ENCODE assay signal across 15 cellular contexts in genomic region chr3:151599103-151599672, GRCh38.
DNase-seq lines count a peak whose midpoint lies in the region; ATAC-seq and TF ChIP-seq lines count a peak whose summit lies in the region.
"Had no signal": no experiment of that assay in that cellular context is flagged by ENCODE, and none has a peak within 500 bp of the region (broad histone marks: within the 10 kb centered on the region; RNA-seq: fewer than 3 reads in every experiment).

No MANE protein-coding gene starts in this region.

- no peaks in the 10 kb centered on the region for H3K4me1 ChIP-seq in left lung
- H3K4me1 ChIP-seq: BE2C had no signal

- DNase-seq in KBM-7: peak; percentile 62
- peak; percentile 32 for DNase-seq in amniotic epithelial cell (ENCODE audit: low read depth)
- DNase-seq in left lung: peak; percentile 50 to 51
- DNase-seq in WERI-Rb-1: no peak
- DNase-seq: BE2C; CD8-positive, alpha-beta memory T cell; EL; MG63; NCI-H1105; NCI-H1930; NCI-H510A treated with DMSO at 0.1 percent for 48 hours had no signal

- H3K36me3 ChIP-seq in left lung (no peaks in the 10 kb centered on the region), WERI-Rb-1 (no peaks in the 10 kb centered on the region)
- H3K36me3 ChIP-seq: BE2C, MG63 had no signal

- TF ChIP-seq CTCF in left lung (IDR thresholded peaks at IDR 0.05): no peak
- no peak for TF ChIP-seq CTCF in WERI-Rb-1 (IDR thresholded peaks at IDR 0.05; ENCODE audit: low read depth, low read length)

- H3K27me3 ChIP-seq in left lung: no peaks in the 10 kb centered on the region
- H3K27me3 ChIP-seq in WERI-Rb-1 (ENCODE audit: insufficient read depth, low read depth, severe bottlenecking): peaks cover 43% of the 10 kb centered on the region
- H3K27me3 ChIP-seq: BE2C, MG63 had no signal

- intact Hi-C loops in left lung (cut with DNase I): no loop called here

- H3K9me3 ChIP-seq in left lung (no peaks in the 10 kb centered on the region), WERI-Rb-1 (ENCODE audit: severe bottlenecking) (no peaks in the 10 kb centered on the region)
- H3K9me3 ChIP-seq: BE2C, MG63 had no signal

- ATAC-seq in left lung: peak; percentile 95
- no peak for ATAC-seq in HG02981 (IDR thresholded peaks at IDR 0.05; ENCODE audit: unreplicated experiment)
- no peak for ATAC-seq in HG02852 (IDR thresholded peaks at IDR 0.05; ENCODE audit: unreplicated experiment)
- ATAC-seq in GM21515 (IDR thresholded peaks at IDR 0.05; ENCODE audit: unreplicated experiment): no peak

- H3K4me3 ChIP-seq in left lung: no peak overlapping the region
- no peak overlapping the region for H3K4me3 ChIP-seq in WERI-Rb-1 (ENCODE audit: low read depth, low read length)
- H3K4me3 ChIP-seq: MG63 had no signal

- no peak overlapping the region for H3K27ac ChIP-seq in left lung
- no peak overlapping the region for H3K27ac ChIP-seq in WERI-Rb-1
- H3K27ac ChIP-seq: KMS-11 had no signal

- in situ Hi-C loops in KBM-7 (cut with MboI; ENCODE audit: low pct_unique_long_range_greater_than_20kb, low sequenced_read_pairs): no loop called here
